Comparison of ENCODE assay signal across 10 cellular contexts in the genomic region with DNA sequence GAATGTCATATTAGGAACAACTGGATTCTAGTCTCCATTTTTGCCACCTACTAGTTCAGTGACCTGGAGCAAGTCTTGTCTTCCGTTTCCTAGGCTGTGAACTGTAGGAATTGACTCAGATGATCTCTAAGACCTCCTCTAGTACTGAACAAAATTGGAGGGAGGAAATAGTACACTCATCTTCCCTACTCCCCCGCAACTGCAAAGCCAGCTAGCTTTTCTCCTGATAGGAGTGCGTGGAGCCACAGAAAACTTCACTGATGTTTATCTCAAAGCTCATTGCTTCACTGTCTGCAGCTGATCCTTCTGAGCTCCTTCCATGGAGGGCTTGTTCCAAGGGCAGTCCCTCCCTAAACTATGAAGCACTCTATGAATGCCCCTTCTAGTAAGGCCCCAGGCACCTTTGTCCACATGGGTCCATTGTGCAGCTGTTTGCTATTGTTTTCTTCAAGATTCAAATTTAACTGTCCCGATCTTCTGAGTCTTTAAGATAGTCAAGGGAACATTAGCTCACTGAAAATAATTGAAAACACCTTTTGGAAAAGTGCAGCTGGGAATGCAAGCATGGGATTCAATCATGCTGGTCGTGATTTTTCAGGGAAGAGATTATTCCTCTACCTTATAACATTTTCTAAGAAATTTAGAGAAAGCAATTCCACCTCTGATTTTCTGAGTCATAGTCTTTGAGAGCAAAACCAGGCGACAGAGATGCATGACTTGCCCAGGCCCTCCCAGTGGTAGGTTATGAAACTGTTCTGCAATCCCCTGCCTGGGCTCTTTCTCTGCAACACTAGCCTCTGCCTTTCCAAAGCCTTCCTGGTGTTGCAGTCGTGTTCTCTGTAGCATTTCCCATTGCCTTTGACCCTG. TPM values are rescaled to one million over a fixed set of nuclear protein-coding genes. Genes with fewer than 3 reads are reported as not detected.
A peak's percentile ranks its signal among the peaks of the same experiment; 100 is the strongest.
DNase-seq lines count a peak whose midpoint lies in the region; ATAC-seq, FAIRE-seq and TF ChIP-seq lines count a peak whose summit lies in the region.
"Had no signal": no experiment of that assay in that cellular context is flagged by ENCODE, and none has a peak within 500 bp of the region (broad histone marks: within the 10 kb centered on the region; RNA-seq: fewer than 3 reads in every experiment).

No MANE protein-coding gene starts in this region.

- no peak overlapping the region for H2AFZ ChIP-seq in HepG2 (ENCODE audit: low read length)

- intact Hi-C loops in HepG2 (cut with micrococcal nuclease; ENCODE audit: unreplicated experiment) (loop anchor here (1.0 kb wide), 1 partner anchor 13 kb away; no protein-coding TSS in a partner anchor), dorsolateral prefrontal cortex (cut with DNase I) (no loop called here)

- peak; percentile 10 for DNase-seq in NK-92 treated with Interleukin-12 subunit alpha and Interleukin-12 subunit beta, amount 100 ng/mL, for 24 hours (lab: John Stamatoyannopoulos, UW)
- DNase-seq in NK-92 (lab: John Stamatoyannopoulos, UW; ENCODE audit: unreplicated experiment) (no peak), HFFc6 (peak; percentile 72), MG63 (peak; percentile 56), amniotic epithelial cell (ENCODE audit: low read depth) (peak; percentile 96), HepG2 (ENCODE audit: low spot score) (peak; percentile 67), dorsolateral prefrontal cortex (no peak)
- no peak for DNase-seq in activated CD4-positive, CD25-positive, alpha-beta regulatory T cell treated with anti-CD3 and anti-CD28 coated beads, Interleukin-2, amount 50 U/mL, for 72 hours

- H3K4me2 ChIP-seq in HepG2 (ENCODE audit: low read depth, low read length): peak overlapping the region; percentile 28; the same call in 1 of the 2 replicates

- H3K4me3 ChIP-seq in MG63 (no peak overlapping the region), HepG2 (replicated peaks in 1 of 3; ENCODE audit: insufficient read depth in 1 of 3, low read depth in 2 of 3, low read length in 3 of 3) (no peak overlapping the region), dorsolateral prefrontal cortex (no peak overlapping the region)
- H3K4me3 ChIP-seq: BLaER1 treated with 17β-estradiol and CSF1 and Interleukin-3, amounts not matched to agents 10 nM and 100 nM had no signal

- in situ Hi-C loops in HepG2 (cut with HindIII; ENCODE audit: extremely low pct_ligation_motif_present, low pct_unique_long_range_greater_than_20kb): no loop called here

- H3K4me1 Mint-ChIP-seq in HFFc6 (ENCODE audit: low read depth): peaks cover 81% of the 10 kb centered on the region

- BruUV-seq in HepG2 (replicated peaks; lab: Mats Ljungman, UMichigan): no TSS peak

- H3K4me1 ChIP-seq in HepG2 (ENCODE audit: insufficient read depth, low read length): peaks cover 46% of the 10 kb centered on the region

- H3K27ac ChIP-seq in HepG2 (ENCODE audit: extremely low read length, insufficient read depth, low read length): peak overlapping the region; percentile 60
- no peak overlapping the region for H3K27ac ChIP-seq in dorsolateral prefrontal cortex
- H3K27ac ChIP-seq: BLaER1 treated with 17β-estradiol and CSF1 and Interleukin-3, amounts not matched to agents 10 nM and 100 nM had no signal

- no peaks in the 10 kb centered on the region for H3K79me2 ChIP-seq in HepG2 (ENCODE audit: insufficient read depth, low read length)

- no peaks in the 10 kb centered on the region for H3K36me3 Mint-ChIP-seq in HFFc6 (ENCODE audit: low read depth)
- H3K36me3 Mint-ChIP-seq: brain had no signal

- H3K27me3 ChIP-seq in MG63: no peaks in the 10 kb centered on the region
- no peaks in the 10 kb centered on the region for H3K27me3 ChIP-seq in HepG2 (ENCODE audit: control insufficient read depth in 1 of 2, insufficient read depth in 2 of 2, low read length in 2 of 2)
- H3K27me3 ChIP-seq in dorsolateral prefrontal cortex: no peaks in the 10 kb centered on the region
- H3K27me3 ChIP-seq: BLaER1 treated with 17β-estradiol and CSF1 and Interleukin-3, amounts not matched to agents 10 nM and 100 nM had no signal

- TF ChIP-seq RAD21 in HepG2 (CRISPR knock-in tag; IDR thresholded peaks at IDR 0.05): peak; percentile 61

- peak; percentile 63 for FAIRE-seq in HepG2 (lab: Jason Lieb, UNC)

- H3K27me3 Mint-ChIP-seq in HFFc6 (ENCODE audit: insufficient read depth): peaks cover 2% of the 10 kb centered on the region
- H3K27me3 Mint-ChIP-seq: brain had no signal

- TF ChIP-seq EP300 in HepG2 (IDR thresholded peaks at IDR 0.05; ENCODE audit: low read depth in 2 of 2, low read length in 2 of 2): no peak
- no peak for TF ChIP-seq EP300 in HepG2 (CRISPR knock-in tag; IDR thresholded peaks at IDR 0.05; ENCODE audit: borderline replicate concordance)

- peak overlapping the region; percentile 91 for H3K27ac Mint-ChIP-seq in HFFc6

- peak overlapping the region; percentile 12; the same call in 1 of the 2 replicates for H3K9ac ChIP-seq in HepG2 (ENCODE audit: insufficient read depth, low read depth, low read length)
- H3K9ac ChIP-seq: BLaER1 treated with 17β-estradiol and CSF1 and Interleukin-3, amounts not matched to agents 10 nM and 100 nM had no signal

- H3K9me3 ChIP-seq in MG63: no peaks in the 10 kb centered on the region
- no peaks in the 10 kb centered on the region for H3K9me3 ChIP-seq in HepG2 (ENCODE audit: low read length)
- H3K9me3 ChIP-seq: BLaER1 treated with 17β-estradiol and CSF1 and Interleukin-3, amounts not matched to agents 10 nM and 100 nM had no signal

- H3K36me3 ChIP-seq in MG63: no peaks in the 10 kb centered on the region
- H3K36me3 ChIP-seq in HepG2 (replicated peaks in 1 of 2; ENCODE audit: control insufficient read depth in 1 of 2, insufficient read depth in 2 of 2, low read length in 2 of 2): no peaks in the 10 kb centered on the region
- H3K36me3 ChIP-seq: BLaER1 treated with 17β-estradiol and CSF1 and Interleukin-3, amounts not matched to agents 10 nM and 100 nM had no signal

- H3K9me3 Mint-ChIP-seq in HFFc6: no peaks in the 10 kb centered on the region
- H3K9me3 Mint-ChIP-seq: brain had no signal

- 65% methylated on average over 7 of the region's 7 CpGs for WGBS in HepG2 (ENCODE audit: low lambda C conversion rate)

- CTCF ChIA-PET in HepG2 (lab: Yijun Ruan, JAX; ENCODE audit: low intra/inter-chr PET ratio, low total read pairs): interaction anchor here (1.9 kb wide), 1 partner anchor 21 kb away, joined by 11 read pairs; no protein-coding TSS in a partner anchor

- TF ChIP-seq CTCF in HFFc6 (IDR thresholded peaks at IDR 0.05) (peak; percentile 83), HepG2 (CRISPR knock-in tag; IDR thresholded peaks at IDR 0.05) (peak; percentile 61), dorsolateral prefrontal cortex (IDR thresholded peaks at IDR 0.05 in 54 of 56, conservative IDR thresholded peaks at IDR 0.05 in 2 of 56; ENCODE audit: low read depth in 1 of 56, partially characterized antibody in 56 of 56) (peak in 2 of 56 donors; percentile 12 to 17)

- no peaks in the 10 kb centered on the region for H4K20me1 ChIP-seq in HepG2 (ENCODE audit: insufficient read depth, low read length)

- peak; percentile 99 for ATAC-seq in HepG2

- POLR2A ChIA-PET in HepG2 (lab: Yijun Ruan, JAX): interaction anchor here (1.2 to 3.7 kb wide), 6 partner anchors 8 to 311 kb away, joined by 3 to 53 read pairs (median 6); a partner anchor contains a TSS

- peak overlapping the region; percentile 81 for H3K4me3 Mint-ChIP-seq in HFFc6

- TF ChIP-seq POLR2A in HepG2 (IDR thresholded peaks at IDR 0.05; ENCODE audit: insufficient read depth in 1 of 2, low read depth in 2 of 2, low read length in 2 of 2): no peak

TF ChIP-seq in HepG2, 621 proteins besides CTCF, POLR2A, EP300 and RAD21 (continues in another document):
- TF ChIP-seq ZNF644 (CRISPR knock-in tag; IDR thresholded peaks at IDR 0.05; ENCODE audit: low read depth) (0 out of 2 replicates have a peak, but pooled peaks have one; percentile 25), ZFP36 (IDR thresholded peaks at IDR 0.05; ENCODE audit: borderline replicate concordance, low read depth, low read length, partially characterized antibody) (no peak), SAP130 (CRISPR knock-in tag; IDR thresholded peaks at IDR 0.05; ENCODE audit: low read depth) (0 out of 2 replicates have a peak, but pooled peaks have one; percentile 15), KAT8 (CRISPR knock-in tag; IDR thresholded peaks at IDR 0.05) (0 out of 2 replicates have a peak, but pooled peaks have one; percentile 17), MED1 (CRISPR knock-in tag; IDR thresholded peaks at IDR 0.05) (peak; percentile 45; the same call in 1 of the 2 replicates), KMT2B (CRISPR knock-in tag; IDR thresholded peaks at IDR 0.05) (0 out of 2 replicates have a peak, but pooled peaks have one; percentile 31)

RNA-seq across cellular contexts. Expression of a gene that starts 24.3 kb away (rescaled TPM):
- 10 to 100 TPM; 37.8 to 54.7 (median 48.2) TPM for total RNA-seq in HFFc6 (2021; fragmentation: NEBNext Ultra II Directional; extraction: Animal tissue kit (Norgen Biotek cat#: 25700))
- 19.9 and 31.5 TPM in 2 replicates for total RNA-seq in MG63 (2014; rRNA removed; shearing (Covaris generic); ENCODE audit: low replicate concordance)
- total RNA-seq in HepG2 (2016; rRNA removed; fragmentation: Illumina TruSeq; extraction: Trizol) (8.1 and 10.2 TPM in 2 replicates), dorsolateral prefrontal cortex (10 to 100 TPM in 105 of 120 experiments, 1 to 10 TPM in 15; 4.6 to 32.0 (median 16.9) TPM)
- 1.0 and 1.1 TPM in 2 replicates for total RNA-seq in HepG2 (2016; cell fraction: cytosol; rRNA removed; fragmentation: Illumina TruSeq; extraction: Trizol; ENCODE audit: low read depth)
- 7.7 and 10.2 TPM in 2 replicates for total RNA-seq in HepG2 (2016; cell fraction: insoluble cytoplasmic fraction; rRNA removed; fragmentation: Illumina TruSeq; extraction: Trizol)
- total RNA-seq in HepG2 (2016; cell fraction: membrane; rRNA removed; fragmentation: Illumina TruSeq; extraction: Trizol): 2.4 and 3.3 TPM in 2 replicates
- total RNA-seq in HepG2 (2016; cell fraction: nucleus; rRNA removed; fragmentation: Illumina TruSeq; extraction: Trizol): 5.5 and 5.9 TPM in 2 replicates
- 166 and 187 TPM in 2 replicates for polyA plus RNA-seq in HepG2 (2011; rRNA removed)
- 125 and 126 TPM in 2 replicates for polyA plus RNA-seq in HepG2 (2011; cell fraction: cytosol; rRNA removed)
- 122 and 131 TPM in 2 replicates for polyA plus RNA-seq in HepG2 (2011; cell fraction: nucleus; rRNA removed)
- 68.2 and 110 TPM in 2 replicates for polyA plus RNA-seq in HepG2 (2012)
- polyA plus RNA-seq in HepG2 (2016; cell fraction: cytosol; fragmentation: Illumina TruSeq; extraction: Trizol; ENCODE audit: low read depth): 0.85 and 0.89 TPM in 2 replicates
- 13.3 and 13.4 TPM in 2 replicates for polyA plus RNA-seq in HepG2 (2016; cell fraction: insoluble cytoplasmic fraction; fragmentation: Illumina TruSeq; extraction: Trizol; ENCODE audit: low read depth)
- polyA plus RNA-seq in HepG2 (2016; cell fraction: membrane; fragmentation: Illumina TruSeq; extraction: Trizol; ENCODE audit: low read depth): 1.5 and 2.1 TPM in 2 replicates
- 8.6 and 9.7 TPM in 2 replicates for polyA plus RNA-seq in HepG2 (2016; cell fraction: nucleus; fragmentation: Illumina TruSeq; extraction: Trizol; ENCODE audit: insufficient read depth, low read depth)
- 0.05 and 92.6 TPM in 2 replicates for polyA minus RNA-seq in HepG2 (2011; rRNA and poly(A)+ RNA removed; ENCODE audit: low replicate concordance)
- polyA minus RNA-seq in HepG2 (2011; cell fraction: cytosol; rRNA and poly(A)+ RNA removed): 131 and 135 TPM in 2 replicates
- 134 and 197 TPM in 2 replicates for polyA minus RNA-seq in HepG2 (2011; cell fraction: nucleus; rRNA and poly(A)+ RNA removed)

Comparison
In these comparisons a context has a peak if more than half of its experiments do, and no peak if none do; other contexts are left out.
1. DNase-seq: peak in NK-92 treated with Interleukin-12 subunit alpha and Interleukin-12 subunit beta, amount 100 ng/mL, for 24 hours (single experiment), HFFc6 (single experiment), MG63 (single experiment), amniotic epithelial cell (single experiment) and HepG2 (single experiment); none in NK-92 (single experiment), activated CD4-positive, CD25-positive, alpha-beta regulatory T cell treated with anti-CD3 and anti-CD28 coated beads, Interleukin-2, amount 50 U/mL, for 72 hours (single experiment) and dorsolateral prefrontal cortex (0 of 10).